ENCODE assay signal across 11 cellular contexts in the genomic region with DNA sequence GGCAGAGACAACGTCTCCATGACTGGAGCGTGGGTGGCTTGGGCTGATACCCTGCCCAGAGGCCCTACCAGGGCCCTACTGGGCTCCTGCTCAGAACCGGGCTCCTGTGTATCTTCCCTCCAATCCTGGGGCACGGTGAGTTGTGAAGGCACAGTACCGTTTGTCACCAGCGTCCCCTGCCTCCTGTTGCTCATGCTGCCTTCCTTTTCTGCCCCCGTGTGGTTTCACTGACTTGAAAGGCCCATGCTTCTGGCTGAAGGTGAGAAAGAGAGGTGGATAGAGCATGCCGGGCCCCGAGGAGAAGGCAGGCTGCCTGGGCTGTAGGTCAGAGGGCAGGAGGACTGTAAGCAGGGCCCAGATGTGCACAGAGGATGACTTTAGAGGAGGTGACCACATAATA. TPM values are rescaled to one million over a fixed set of nuclear protein-coding genes. Genes with fewer than 3 reads are reported as not detected.
DNase-seq lines count a peak whose midpoint lies in the region; ATAC-seq and TF ChIP-seq lines count a peak whose summit lies in the region.
"Had no signal": no experiment of that assay in that cellular context is flagged by ENCODE, and none has a peak within 500 bp of the region (broad histone marks: within the 10 kb centered on the region; RNA-seq: fewer than 3 reads in every experiment).

No MANE protein-coding gene starts in this region.

- 82% methylated on average over 9 of the region's 9 CpGs for WGBS in smooth muscle cell (ENCODE audit: low lambda C conversion rate)

- no peaks in the 10 kb centered on the region for H3F3A ChIP-seq in smooth muscle cell (ENCODE audit: low read depth)

- intact Hi-C loops in left ventricle myocardium superior (cut with micrococcal nuclease) = no loop called here

- DNase-seq in activated CD4-positive, alpha-beta T cell treated with anti-CD3 and anti-CD28 coated beads for 24 hours (ENCODE audit: low read depth in 2 of 2) = peak; percentile 8 to 12
- DNase-seq in activated CD4-positive, alpha-beta T cell treated with anti-CD3 and anti-CD28 coated beads for 1 hour = no peak
- DNase-seq in activated T-cell treated with anti-CD3 and anti-CD28 coated beads for 4 hours = peak; percentile 33
- peak; percentile 39 for DNase-seq in left ventricle myocardium superior
- DNase-seq in stimulated activated CD8-positive, alpha-beta memory T cell treated with anti-CD3 and anti-CD28 coated beads, Interleukin-4, amount 100 ng/mL, for 48 hours = peak; percentile 66
- DNase-seq in globus pallidus (ENCODE audit: low spot score) = no peak
- DNase-seq in smooth muscle cell (lab: John Stamatoyannopoulos, UW; ENCODE audit: unreplicated experiment) = no peak
- DNase-seq in NOMO-1 treated with DMSO at 0.1 percent for 48 hours (lab: John Stamatoyannopoulos, UW; ENCODE audit: unreplicated experiment) = no peak
- DNase-seq: effector CD8-positive, alpha-beta T cell; MG63 had no signal

- H3K9ac ChIP-seq in smooth muscle cell (ENCODE audit: low read depth) = no peak overlapping the region

- no peak for TF ChIP-seq CTCF in smooth muscle cell (IDR thresholded peaks at IDR 0.05; ENCODE audit: borderline replicate concordance, insufficient read depth, poor library complexity, severe bottlenecking)

- no peaks in the 10 kb centered on the region for H3K36me3 ChIP-seq in smooth muscle cell (ENCODE audit: low read depth)
- H3K36me3 ChIP-seq: MG63 had no signal

- no peaks in the 10 kb centered on the region for H3K27me3 ChIP-seq in smooth muscle cell (ENCODE audit: low read depth)
- H3K27me3 ChIP-seq: MG63 had no signal

- H2AFZ ChIP-seq in smooth muscle cell (ENCODE audit: low read depth) = no peak overlapping the region

- peak; percentile 84 for ATAC-seq in left ventricle myocardium superior

- H3K27ac ChIP-seq in smooth muscle cell (ENCODE audit: low read depth) = no peak overlapping the region

- H3K9me3 ChIP-seq in smooth muscle cell (replicated peaks; ENCODE audit: low read depth) = no peaks in the 10 kb centered on the region
- H3K9me3 ChIP-seq: MG63 had no signal

- H3K4me3 ChIP-seq in smooth muscle cell = no peak overlapping the region
- H3K4me3 ChIP-seq: MG63 had no signal

- no peaks in the 10 kb centered on the region for H4K20me1 ChIP-seq in smooth muscle cell (ENCODE audit: low read depth)

- H3K4me2 ChIP-seq in smooth muscle cell = no peak overlapping the region

- H3K4me1 ChIP-seq in smooth muscle cell (ENCODE audit: low read depth) = no peaks in the 10 kb centered on the region

- no peaks in the 10 kb centered on the region for H3K79me2 ChIP-seq in smooth muscle cell (ENCODE audit: low read depth)

RNA-seq across cellular contexts. Expression of gene DMBT1, which starts 9.1 kb away (rescaled TPM):
- 0.05 TPM for total RNA-seq in left ventricle myocardium superior
- total RNA-seq in smooth muscle cell = not detected in 2 replicates
- not detected in 2 replicates for polyA plus RNA-seq in smooth muscle cell
- total RNA-seq: A673 had no signal

Comparison
In these comparisons a context has a peak if more than half of its experiments do, and no peak if none do; other contexts are left out.
1. DNase-seq: peak in activated CD4-positive, alpha-beta T cell treated with anti-CD3 and anti-CD28 coated beads for 24 hours (2 of 2), activated T-cell treated with anti-CD3 and anti-CD28 coated beads for 4 hours (single experiment), left ventricle myocardium superior (single experiment) and stimulated activated CD8-positive, alpha-beta memory T cell treated with anti-CD3 and anti-CD28 coated beads, Interleukin-4, amount 100 ng/mL, for 48 hours (single experiment); none in activated CD4-positive, alpha-beta T cell treated with anti-CD3 and anti-CD28 coated beads for 1 hour (single experiment), globus pallidus (single experiment), smooth muscle cell (single experiment) and NOMO-1 treated with DMSO at 0.1 percent for 48 hours (single experiment).